8 cellular contexts compared by ENCODE assay signal in genomic region chr17:33778505-33779398, GRCh38.
DNase-seq lines count a peak whose midpoint lies in the region; ATAC-seq and TF ChIP-seq lines count a peak whose summit lies in the region.

No MANE protein-coding gene starts in this region.

- no CpG with 5 or more reads among the region's 9 CpGs for WGBS in H9 (ENCODE audit: extremely low coverage, insufficient read length, low lambda C conversion rate)

- H3K27ac ChIP-seq in H9 (ENCODE audit: insufficient read length, low read depth, low read length), result no peak overlapping the region

- H3K14ac ChIP-seq in H9 (ENCODE audit: insufficient read depth, low read length), result no peak overlapping the region

- no peaks in the 10 kb centered on the region for H3K79me2 ChIP-seq in H9 (ENCODE audit: insufficient read depth, low read length)

- H2BK12ac ChIP-seq in H9 (ENCODE audit: insufficient read length, low read depth, low read length), result no peak overlapping the region

- no peak overlapping the region for H3K4ac ChIP-seq in H9 (ENCODE audit: low read depth, low read length)

- H3K56ac ChIP-seq in H9 (ENCODE audit: insufficient read length, low read depth, low read length), result no peak overlapping the region

- no peaks in the 10 kb centered on the region for H3K79me1 ChIP-seq in H9 (ENCODE audit: insufficient read depth, low read depth, low read length, poor library complexity, severe bottlenecking)

- H2BK5ac ChIP-seq in H9 (ENCODE audit: insufficient read length, low read length), result no peak overlapping the region

- intact Hi-C loops in Calu3 (cut with micrococcal nuclease; ENCODE audit: unreplicated experiment), result loop anchor here (1.0 to 2.0 kb wide), 2 partner anchors 170 to 368 kb away; no protein-coding TSS in a partner anchor

- in situ Hi-C loops in astrocyte of the cerebellum (cut with HindIII; ENCODE audit: low sequenced_read_pairs), result no loop called here

- H3K27me3 Mint-ChIP-seq in Calu3 (ENCODE audit: unreplicated experiment) (peaks cover 80% of the 10 kb centered on the region), H9 (ENCODE audit: low read depth) (peaks cover 6% of the 10 kb centered on the region)

- no peak overlapping the region for H2BK20ac ChIP-seq in H9 (ENCODE audit: low read depth, low read length, poor library complexity, severe bottlenecking)

- no peaks in the 10 kb centered on the region for H3K23me2 ChIP-seq in H9 (ENCODE audit: insufficient read length, low read depth, low read length, poor library complexity, severe bottlenecking)

- no peaks in the 10 kb centered on the region for H3K4me1 Mint-ChIP-seq in Calu3 (ENCODE audit: low read depth, unreplicated experiment)
- H3K4me1 Mint-ChIP-seq in H9, result peaks cover 4 to 5% of the 10 kb centered on the region in 2 experiments

- no peaks in the 10 kb centered on the region; the same call in 1 of the 2 replicates for H3K27me3 ChIP-seq in H9 (ENCODE audit: insufficient read depth, low read length)

- H3K9ac ChIP-seq in H9 (ENCODE audit: extremely low read depth, insufficient read length, low read length), result no peak overlapping the region

- CTCF ChIA-PET in Calu3 (lab: Charles Lee), result interaction anchor here (0.6 to 1.5 kb wide), 2 partner anchors 147 to 368 kb away, joined by 3 read pairs; no protein-coding TSS in a partner anchor

- H2BK15ac ChIP-seq in H9 (ENCODE audit: low read depth, low read length), result no peak overlapping the region

- H3K27ac Mint-ChIP-seq in Calu3 (ENCODE audit: unreplicated experiment) (no peak overlapping the region), H9 (no peak overlapping the region)

- no peak overlapping the region for H2BK120ac ChIP-seq in H9 (ENCODE audit: low read depth, low read length, poor library complexity, severe bottlenecking)

- H3K18ac ChIP-seq in H9 (ENCODE audit: insufficient read length, low read depth, low read length), result no peak overlapping the region

- H3K36me3 Mint-ChIP-seq in Calu3 (ENCODE audit: insufficient read depth, unreplicated experiment) (no peaks in the 10 kb centered on the region), H9 (ENCODE audit: insufficient read depth in 1 of 3, low read depth in 3 of 3) (no peaks in the 10 kb centered on the region)

- no peak overlapping the region for H3T11ph ChIP-seq in H9 (ENCODE audit: low read length)

- no peaks in the 10 kb centered on the region for H3K9me3 ChIP-seq in H9 (ENCODE audit: control insufficient read depth, low read depth, low read length)

- H3K4me3 Mint-ChIP-seq in Calu3 (ENCODE audit: low read depth, unreplicated experiment) (no peak overlapping the region), H9 (no peak overlapping the region)

- H2AFZ ChIP-seq in H9 (ENCODE audit: low read length), result no peak overlapping the region

- peak; percentile 48 for DNase-seq in Calu3
- DNase-seq in H9, result peak; percentile 65
- DNase-seq in NOMO-1 treated with DMSO at 0.1 percent for 48 hours (lab: John Stamatoyannopoulos, UW; ENCODE audit: unreplicated experiment), result peak; percentile 62
- peak; percentile 57 for DNase-seq in astrocyte of the cerebellum (ENCODE audit: low read depth)
- peak; percentile 22 for DNase-seq in iPS DF 4.7 (ENCODE audit: extremely low read depth, low spot score)
- DNase-seq in smooth muscle cell of the brain vasculature (ENCODE audit: low read depth, low spot score), result peak; percentile 9

- H3K4me3 ChIP-seq in astrocyte of the cerebellum (ENCODE audit: low read depth, low read length), result no peak overlapping the region

- H3K23ac ChIP-seq in H9 (ENCODE audit: insufficient read length, low read depth, low read length), result no peak overlapping the region

- BruUV-seq in Calu3 (replicated peaks; lab: Mats Ljungman, UMichigan), result no TSS peak

- H4K8ac ChIP-seq in H9 (replicated peaks; ENCODE audit: insufficient read length, low read depth, low read length), result no peak overlapping the region

- TF ChIP-seq CTCF in Calu3 (IDR thresholded peaks at IDR 0.05; ENCODE audit: unreplicated experiment) (peak; percentile 79), H9 (conservative IDR thresholded peaks at IDR 0.05) (peak; percentile 95), astrocyte of the cerebellum (IDR thresholded peaks at IDR 0.05; ENCODE audit: low read depth, low read length, missing control alignments) (peak; percentile 96)

- no peak overlapping the region for H4K5ac ChIP-seq in H9 (ENCODE audit: insufficient read length, low read depth, low read length)

- no peak for ATAC-seq in HG03039 (IDR thresholded peaks at IDR 0.05; ENCODE audit: unreplicated experiment)
- no peak for ATAC-seq in GM21723 (IDR thresholded peaks at IDR 0.05; ENCODE audit: unreplicated experiment)

- no peaks in the 10 kb centered on the region for H3K4me1 ChIP-seq in H9 (ENCODE audit: insufficient read depth, low read length)

- H4K91ac ChIP-seq in H9 (ENCODE audit: insufficient read length, low read depth, low read length), result no peak overlapping the region

- H3K9me3 Mint-ChIP-seq in Calu3 (ENCODE audit: low read depth, unreplicated experiment) (no peaks in the 10 kb centered on the region), H9 (no peaks in the 10 kb centered on the region)

- H4K20me1 ChIP-seq in H9 (ENCODE audit: control insufficient read depth, insufficient read depth, insufficient read length), result no peaks in the 10 kb centered on the region

- no peak overlapping the region for H3K4me2 ChIP-seq in H9 (ENCODE audit: insufficient read depth, insufficient read length, low read length)

- no peak overlapping the region for H2AK5ac ChIP-seq in H9 (ENCODE audit: insufficient read length, low read length)

Comparison
In these comparisons a context has a peak if more than half of its experiments do, and no peak if none do; other contexts are left out.
1. DNase-seq: peak in every context shown above with its lines; median percentile 65 in H9; 62 in NOMO-1 treated with DMSO at 0.1 percent for 48 hours; 57 in astrocyte of the cerebellum; 48 in Calu3; 22 in iPS DF 4.7; 9 in smooth muscle cell of the brain vasculature.